ENCODE assay signal across 8 cellular contexts in the genomic region with DNA sequence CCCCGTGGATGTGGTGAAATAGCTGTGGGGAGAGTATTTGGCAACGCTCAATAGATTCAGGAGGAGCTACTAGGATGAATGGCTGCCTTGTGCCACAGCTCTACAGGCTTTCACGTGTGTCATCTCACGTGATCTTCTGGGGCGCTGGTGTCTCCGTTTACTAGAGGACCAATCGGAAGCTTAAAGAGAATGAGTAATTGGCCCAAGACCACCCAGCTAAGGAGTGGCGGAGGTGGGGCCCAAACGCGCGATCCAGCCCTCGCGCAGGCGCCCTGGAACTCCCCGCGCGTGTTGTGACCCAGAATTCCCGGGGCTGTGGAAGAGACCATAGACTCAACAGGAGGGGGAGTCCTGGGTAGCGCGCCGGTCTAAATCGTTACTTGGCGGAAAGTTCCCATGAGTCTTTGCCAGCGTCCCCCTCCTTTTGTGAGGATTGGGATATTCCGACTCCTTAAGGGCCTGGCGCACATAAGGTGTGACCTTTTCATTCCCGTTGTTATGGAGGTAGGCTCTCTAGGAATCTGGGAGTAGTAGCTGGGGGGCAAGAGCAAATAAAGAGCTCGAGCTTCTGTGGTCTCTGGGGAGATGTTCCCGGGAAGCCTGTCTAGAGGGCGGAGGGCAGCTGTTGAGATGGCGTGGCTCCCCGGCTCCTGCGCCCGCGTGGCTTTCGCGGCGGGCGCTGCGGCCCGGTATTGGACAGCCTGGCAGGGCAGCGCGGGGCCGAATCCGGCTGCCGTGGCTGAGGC. TPM values are rescaled to one million over a fixed set of nuclear protein-coding genes. Genes with fewer than 3 reads are reported as not detected.
DNase-seq lines count a peak whose midpoint lies in the region; ATAC-seq and TF ChIP-seq lines count a peak whose summit lies in the region.

No MANE protein-coding gene starts in this region.

- H3K27me3 Mint-ChIP-seq in natural killer cell treated with Interleukin-12 subunit alpha and Interleukin-12 subunit beta and Interleukin-15 and Interleukin-18, amount 100 ng/mL, for 72 hours, result no peaks in the 10 kb centered on the region

- H2AFZ ChIP-seq in Loucy (ENCODE audit: low read length), result peak overlapping the region; percentile 74; the same call in 1 of the 2 replicates

- no peak for TF ChIP-seq CTCF in Loucy (conservative IDR thresholded peaks at IDR 0.05; ENCODE audit: low read length)
- no peak for TF ChIP-seq CTCF in RWPE2 (IDR thresholded peaks at IDR 0.05; ENCODE audit: poor library complexity, severe bottlenecking)
- no peak for TF ChIP-seq CTCF in fibroblast of the aortic adventitia (IDR thresholded peaks at IDR 0.05; ENCODE audit: insufficient read depth, low read length)

- H3F3A ChIP-seq in Loucy (ENCODE audit: low read depth), result no peaks in the 10 kb centered on the region

- H3K36me3 Mint-ChIP-seq in natural killer cell treated with Interleukin-12 subunit alpha and Interleukin-12 subunit beta and Interleukin-15 and Interleukin-18, amount 100 ng/mL, for 72 hours, result peaks cover 29% of the 10 kb centered on the region

- peak overlapping the region; percentile 99 for H3K4me2 ChIP-seq in Loucy (ENCODE audit: low read depth, low read length, poor library complexity, severe bottlenecking)

- H3K27ac Mint-ChIP-seq in natural killer cell treated with Interleukin-12 subunit alpha and Interleukin-12 subunit beta and Interleukin-15 and Interleukin-18, amount 100 ng/mL, for 72 hours, result peak overlapping the region; percentile 95 to 97

- H3K27me3 ChIP-seq in H7 (ENCODE audit: control insufficient read depth, insufficient read depth, low read length) (no peaks in the 10 kb centered on the region), Loucy (ENCODE audit: insufficient read depth, low read length, poor library complexity, severe bottlenecking) (peaks cover 5% of the 10 kb centered on the region), RWPE2 (ENCODE audit: insufficient read depth, poor library complexity, severe bottlenecking) (no peaks in the 10 kb centered on the region)

- H3K9me3 ChIP-seq in Loucy (ENCODE audit: insufficient read depth, low read depth, low read length) (no peaks in the 10 kb centered on the region), RWPE2 (ENCODE audit: severe bottlenecking) (no peaks in the 10 kb centered on the region)

- H3K79me2 ChIP-seq in Loucy (ENCODE audit: insufficient read depth, low read length), result peaks cover 50% of the 10 kb centered on the region

- H3K9me3 Mint-ChIP-seq in natural killer cell treated with Interleukin-12 subunit alpha and Interleukin-12 subunit beta and Interleukin-15 and Interleukin-18, amount 100 ng/mL, for 72 hours, result no peaks in the 10 kb centered on the region

- H3K4me3 Mint-ChIP-seq in natural killer cell treated with Interleukin-12 subunit alpha and Interleukin-12 subunit beta and Interleukin-15 and Interleukin-18, amount 100 ng/mL, for 72 hours, result peak overlapping the region; percentile 94

- peaks cover 34% of the 10 kb centered on the region for H3K36me3 ChIP-seq in H7 (replicated peaks; ENCODE audit: control insufficient read depth, insufficient read depth, low read length)
- H3K36me3 ChIP-seq in Loucy (ENCODE audit: insufficient read depth, low read length), result peaks cover 32% of the 10 kb centered on the region
- peaks cover 48% of the 10 kb centered on the region for H3K36me3 ChIP-seq in RWPE2 (ENCODE audit: low read depth)

- no peaks in the 10 kb centered on the region for H3K9me2 ChIP-seq in Loucy (replicated peaks; ENCODE audit: low read depth, low read length)

- H3K4me3 ChIP-seq in H7 (ENCODE audit: insufficient read depth, low read depth, low read length), result peak overlapping the region; percentile 97
- H3K4me3 ChIP-seq in Loucy (ENCODE audit: low read length, poor library complexity, severe bottlenecking), result peak overlapping the region; percentile 83
- peak overlapping the region; percentile 90 for H3K4me3 ChIP-seq in RWPE2 (ENCODE audit: severe bottlenecking)
- H3K4me3 ChIP-seq in fibroblast of the aortic adventitia (ENCODE audit: low read depth, low read length), result peak overlapping the region; percentile 100

- H3K9ac ChIP-seq in Loucy (ENCODE audit: low read depth, low read length, poor library complexity, severe bottlenecking), result peak overlapping the region; percentile 99

- peaks cover 48% of the 10 kb centered on the region for H4K20me1 ChIP-seq in Loucy (ENCODE audit: insufficient read depth, low read length, poor library complexity, severe bottlenecking)

- DNase-seq in ELR (ENCODE audit: low read depth) (peak; percentile 100), H7 (peak; percentile 99), RWPE2 (ENCODE audit: low spot score) (peak; percentile 93), fibroblast of the aortic adventitia (ENCODE audit: low read depth) (peak; percentile 100)
- DNase-seq in activated effector memory CD4-positive, alpha-beta T cell treated with Interleukin-2 at 50 U/mL for 16 hours, result peak; percentile 92
- DNase-seq in natural killer cell treated with Interleukin-12 subunit alpha and Interleukin-12 subunit beta and Interleukin-15 and Interleukin-18, amount 100 ng/mL, for 72 hours (ENCODE audit: low spot score), result peak; percentile 97
- peak; percentile 95 for DNase-seq in stimulated activated naive CD4-positive, alpha-beta T cell treated with Interleukin-2 at 50 U/mL for 16 hours (lab: John Stamatoyannopoulos, UW)

- peaks cover 31% of the 10 kb centered on the region for H3K4me1 ChIP-seq in Loucy (ENCODE audit: insufficient read depth, low read length, poor library complexity, severe bottlenecking)
- peaks cover 12% of the 10 kb centered on the region for H3K4me1 ChIP-seq in RWPE2 (ENCODE audit: insufficient read depth, poor library complexity, severe bottlenecking)

- peak; percentile 72 for ATAC-seq in RWPE2 (ENCODE audit: low read depth)
- ATAC-seq in natural killer cell treated with Interleukin-12 subunit alpha and Interleukin-12 subunit beta and Interleukin-15 and Interleukin-18, amount 100 ng/mL, for 72 hours, result peak; percentile 89 to 93

- peaks cover 57 to 58% of the 10 kb centered on the region in 2 donors for H3K4me1 Mint-ChIP-seq in natural killer cell treated with Interleukin-12 subunit alpha and Interleukin-12 subunit beta and Interleukin-15 and Interleukin-18, amount 100 ng/mL, for 72 hours (ENCODE audit: low read depth in 2 of 2)

- peak overlapping the region; percentile 93 for H3K27ac ChIP-seq in RWPE2 (ENCODE audit: poor library complexity, severe bottlenecking)

RNA-seq across cellular contexts. Expression of gene TRPV2, which starts 23.4 kb away (rescaled TPM):
- 1.8 and 5.5 TPM in 2 replicates for total RNA-seq in H7 (2014; rRNA removed; shearing (Covaris generic))
- 5.3 and 45.3 TPM in 2 replicates for total RNA-seq in fibroblast of the aortic adventitia (ENCODE audit: low replicate concordance)
- total RNA-seq in natural killer cell treated with Interleukin-12 subunit alpha and Interleukin-12 subunit beta and Interleukin-15 and Interleukin-18, amount 100 ng/mL, for 72 hours, result 100 to 1,000 TPM in 1 of 2 donors, 10 to 100 TPM in 1; 83.8 to 125 TPM

RNA-seq across cellular contexts. Expression of gene LRRC75A, which starts 53.3 kb away (rescaled TPM):
- total RNA-seq in H7 (2014; rRNA removed; shearing (Covaris generic)), result 3.3 and 5.9 TPM in 2 replicates
- total RNA-seq in fibroblast of the aortic adventitia (ENCODE audit: low replicate concordance), result 3.6 and 6.1 TPM in 2 replicates
- total RNA-seq in natural killer cell treated with Interleukin-12 subunit alpha and Interleukin-12 subunit beta and Interleukin-15 and Interleukin-18, amount 100 ng/mL, for 72 hours, result 1 to 10 TPM; 1.9 to 2.6 TPM

RNA-seq across cellular contexts. Expression of gene UBB, which starts 57.8 kb away (rescaled TPM):
- total RNA-seq in H7 (2014; rRNA removed; shearing (Covaris generic)), result 1,890 and 2,261 TPM in 2 replicates
- 773 and 1,074 TPM in 2 replicates for total RNA-seq in fibroblast of the aortic adventitia (ENCODE audit: low replicate concordance)
- total RNA-seq in natural killer cell treated with Interleukin-12 subunit alpha and Interleukin-12 subunit beta and Interleukin-15 and Interleukin-18, amount 100 ng/mL, for 72 hours, result 1,000 to 10,000 TPM; 1,085 to 1,889 TPM

Comparison
In these comparisons a context has a peak if more than half of its experiments do, and no peak if none do; other contexts are left out.
1. Peak in every context shown above with its lines: DNase-seq, ATAC-seq, H3K4me3 ChIP-seq and H3K27ac ChIP-seq.